ENCODE assay signal across 8 cellular contexts in genomic region chr3:196631655-196632032, GRCh38. TPM values are rescaled to one million over a fixed set of nuclear protein-coding genes. Genes with fewer than 3 reads are reported as not detected.
A peak's percentile ranks its signal among the peaks of the same experiment; 100 is the strongest.
DNase-seq lines count a peak whose midpoint lies in the region; ATAC-seq and TF ChIP-seq lines count a peak whose summit lies in the region.

No MANE protein-coding gene starts in this region.

- H3K4me1 ChIP-seq in BLaER1 (peaks cover 66% of the 10 kb centered on the region), HUES48 (ENCODE audit: control insufficient read depth, insufficient read depth, low read length) (peaks cover 11% of the 10 kb centered on the region), adipocyte (ENCODE audit: control insufficient read depth, insufficient read depth, low read length) (peaks cover 23% of the 10 kb centered on the region), left lung (peaks cover 0 to 46% of the 10 kb centered on the region in 2 donors), transverse colon (peaks cover 4 to 17% (median 11%) of the 10 kb centered on the region in 4 donors)

- no peak for TF ChIP-seq POLR2A in transverse colon (IDR thresholded peaks at IDR 0.05)

- H4K20me1 ChIP-seq in BLaER1: no peaks in the 10 kb centered on the region

- H3K36me3 ChIP-seq in BLaER1: no peaks in the 10 kb centered on the region
- H3K36me3 ChIP-seq in HUES48 (ENCODE audit: control insufficient read depth, insufficient read depth, low read length): no peaks in the 10 kb centered on the region
- H3K36me3 ChIP-seq in adipocyte (ENCODE audit: control insufficient read depth, insufficient read depth, low read length, severe bottlenecking): no peaks in the 10 kb centered on the region
- no peaks in the 10 kb centered on the region for H3K36me3 ChIP-seq in left lung
- no peaks in the 10 kb centered on the region for H3K36me3 ChIP-seq in transverse colon

- DNase-seq in adipocyte (ENCODE audit: low read depth) (no peak), left lung (no peak), transverse colon (no peak)

- TF ChIP-seq CTCF in left lung (IDR thresholded peaks at IDR 0.05) (no peak), transverse colon (IDR thresholded peaks at IDR 0.05) (no peak)

- no peaks in the 10 kb centered on the region for H3K27me3 ChIP-seq in BLaER1
- no peaks in the 10 kb centered on the region for H3K27me3 ChIP-seq in HUES48 (ENCODE audit: control insufficient read depth, insufficient read depth, low read length)
- H3K27me3 ChIP-seq in adipocyte (replicated peaks; ENCODE audit: control insufficient read depth, insufficient read depth, low read length): no peaks in the 10 kb centered on the region
- H3K27me3 ChIP-seq in left lung: no peaks in the 10 kb centered on the region
- no peaks in the 10 kb centered on the region for H3K27me3 ChIP-seq in transverse colon

- 5 to 17% methylated on average over 2 to 5 of the region's 5 CpGs for WGBS in transverse colon (ENCODE audit: low coverage in 1 of 2), 2 donors

- in situ Hi-C loops in transverse colon (cut with MboI; ENCODE audit: low pct_ligation_motif_present in 1 of 4, low pct_unique_long_range_greater_than_20kb in 1 of 4, low sequenced_read_pairs in 3 of 4): no loop called here

- intact Hi-C loops in left lung (cut with DNase I) (no loop called here), transverse colon (cut with DNase I; ENCODE audit: low total_unique reads) (no loop called here)

- TF ChIP-seq EP300 in transverse colon (IDR thresholded peaks at IDR 0.05; ENCODE audit: low read depth): no peak

- H3K9ac ChIP-seq in BLaER1 (peak overlapping the region; percentile 86), HUES48 (ENCODE audit: low read depth, low read length) (peak overlapping the region; percentile 84), adipocyte (ENCODE audit: low read length) (peak overlapping the region; percentile 85)

- ATAC-seq in left lung (no peak), esophagus mucosa (no peak), GM18502 (IDR thresholded peaks at IDR 0.05; ENCODE audit: poor library complexity, unreplicated experiment) (no peak), HG02642 (IDR thresholded peaks at IDR 0.05; ENCODE audit: poor library complexity, unreplicated experiment) (no peak)

- H3K4me3 ChIP-seq in BLaER1 (peak overlapping the region; percentile 66), HUES48 (ENCODE audit: low read depth, low read length) (peak overlapping the region; percentile 68), adipocyte (ENCODE audit: low read length) (peak overlapping the region; percentile 82), left lung (peak overlapping the region; percentile 39 to 48), transverse colon (peak overlapping the region in 3 of 4 donors; percentile 43 to 65 (median 64))

- H3K27ac ChIP-seq in BLaER1: peak overlapping the region; percentile 96
- H3K27ac ChIP-seq in HUES48 (ENCODE audit: low read depth, low read length): peak overlapping the region; percentile 97
- peak overlapping the region; percentile 71 to 89 for H3K27ac ChIP-seq in left lung
- peak overlapping the region; percentile 92 to 94 (median 94) for H3K27ac ChIP-seq in transverse colon

- H3K9me3 ChIP-seq in BLaER1: no peaks in the 10 kb centered on the region
- H3K9me3 ChIP-seq in HUES48 (ENCODE audit: control insufficient read depth, insufficient read depth, low read length): no peaks in the 10 kb centered on the region
- H3K9me3 ChIP-seq in adipocyte (ENCODE audit: control insufficient read depth, low read length): no peaks in the 10 kb centered on the region
- no peaks in the 10 kb centered on the region for H3K9me3 ChIP-seq in left lung
- no peaks in the 10 kb centered on the region for H3K9me3 ChIP-seq in transverse colon

- H3K4me2 ChIP-seq in BLaER1: peak overlapping the region; percentile 94

RNA-seq across cellular contexts. Expression of gene NRROS, which starts 7.8 kb away (rescaled TPM):
- total RNA-seq in left lung (10 to 100 TPM; 12.3 to 21.8 TPM), transverse colon (1 to 10 TPM in 2 of 4 donors, not detected in 2; 2.5 to 3.7 TPM), esophagus mucosa (0.40 TPM)
